28 cellular contexts compared by ENCODE assay signal in genomic region chr5:138182808-138183207, GRCh38. TPM values are rescaled to one million over a fixed set of nuclear protein-coding genes. Genes with fewer than 3 reads are reported as not detected.
"Had no signal": no experiment of that assay in that cellular context is flagged by ENCODE, and none has a peak within 500 bp of the region (broad histone marks: within the 10 kb centered on the region; RNA-seq: fewer than 3 reads in every experiment).

No MANE protein-coding gene starts in this region.

- H3K27me3 Mint-ChIP-seq: progenitor cell of endocrine pancreas; stimulated activated naive B cell treated with anti-CD40 and anti-IgM and Interleukin-4, amounts not matched to agents 10 μg/mL and 1 μg/mL and 100 μg/mL, for 72 hours; stimulated activated naive CD8-positive, alpha-beta T cell treated with anti-CD3 and anti-CD28 coated beads, Interleukin-15, Interleukin-2, amounts not matched to agents 100 ng/mL and 50 ng/mL, for 24 hours had no signal

- H3K4me3 ChIP-seq: neural progenitor cell, ovary, psoas muscle, right lobe of liver, sigmoid colon, stomach, thoracic aorta, thyroid gland, tibial nerve, upper lobe of left lung, vagina had no signal

- H3K36me3 Mint-ChIP-seq: natural killer cell had no signal

- H3K27ac Mint-ChIP-seq: natural killer cell; nephron; neural progenitor cell; progenitor cell of endocrine pancreas; stimulated activated effector memory CD8-positive, alpha-beta T cell treated with anti-CD3 and anti-CD28 coated beads, Interleukin-12 subunit alpha, Interleukin-12 subunit beta, amount 100 ng/mL, for 72 hours; stimulated activated naive B cell treated with anti-CD40 and anti-IgM and Interleukin-4, amounts not matched to agents 10 μg/mL and 1 μg/mL and 100 μg/mL, for 72 hours; stimulated activated naive CD8-positive, alpha-beta T cell treated with anti-CD3 and anti-CD28 coated beads, Interleukin-15, Interleukin-2, amounts not matched to agents 100 ng/mL and 50 ng/mL, for 24 hours had no signal

- H3K27ac ChIP-seq: neural progenitor cell, ovary, parathyroid adenoma, psoas muscle, right lobe of liver, sigmoid colon, stomach, thoracic aorta, thyroid gland, tibial nerve, upper lobe of left lung, vagina had no signal

- H3K4me3 Mint-ChIP-seq: natural killer cell; nephron; neural progenitor cell; stimulated activated effector memory CD8-positive, alpha-beta T cell treated with anti-CD3 and anti-CD28 coated beads, Interleukin-12 subunit alpha, Interleukin-12 subunit beta, amount 100 ng/mL, for 72 hours; stimulated activated naive B cell treated with anti-CD40 and anti-IgM and Interleukin-4, amounts not matched to agents 10 μg/mL and 1 μg/mL and 100 μg/mL, for 72 hours; stimulated activated naive CD8-positive, alpha-beta T cell treated with anti-CD3 and anti-CD28 coated beads, Interleukin-15, Interleukin-2, amounts not matched to agents 100 ng/mL and 50 ng/mL, for 24 hours had no signal

- DNase-seq: natural killer cell; occipital lobe; ovary; posterior cingulate gyrus; psoas muscle; right lobe of liver; sigmoid colon; small intestine; stimulated activated CD4-positive, alpha-beta T cell treated with anti-CD3 and anti-CD28 coated beads, Interleukin-15, amount 100 ng/mL, for 24 hours; stimulated activated CD4-positive, alpha-beta T cell treated with anti-CD3 and anti-CD28 coated beads, Interleukin-2, amount 100 ng/mL, for 24 hours; stimulated activated CD4-positive, alpha-beta T cell treated with anti-CD3 and anti-CD28 coated beads, Interleukin-2, amount 100 ng/mL, for 48 hours; stimulated activated CD4-positive, alpha-beta T cell treated with anti-CD3 and anti-CD28 coated beads, Interleukin-4, amount 100 ng/mL, for 24 hours; stimulated activated naive B cell treated with anti-CD40 and anti-IgM and Interleukin-4, amounts not matched to agents 10 μg/mL and 1 μg/mL and 100 μg/mL, for 72 hours; stimulated activated naive CD4-positive, alpha-beta T cell treated with Interleukin-2 at 50 U/mL for 16 hours; stomach; thyroid gland; trophoblast cell; upper lobe of left lung had no signal

- H3K4me1 ChIP-seq: parathyroid adenoma had no signal

- H3K36me3 ChIP-seq: ovary had no signal

- H3K27me3 ChIP-seq: neural progenitor cell, ovary, right lobe of liver, sigmoid colon, stomach, thyroid gland, tibial nerve, upper lobe of left lung, vagina had no signal

- H3K9me3 ChIP-seq: ovary, psoas muscle, right lobe of liver, sigmoid colon, stomach, thoracic aorta, thyroid gland, tibial nerve, upper lobe of left lung, vagina had no signal

- ATAC-seq: natural killer cell; psoas muscle; right lobe of liver; stimulated activated effector memory CD8-positive, alpha-beta T cell treated with anti-CD3 and anti-CD28 coated beads, Interleukin-12 subunit alpha, Interleukin-12 subunit beta, amount 100 ng/mL, for 72 hours; stimulated activated naive B cell treated with anti-CD40 and anti-IgM and Interleukin-4, amounts not matched to agents 10 μg/mL and 1 μg/mL and 100 μg/mL, for 72 hours had no signal

- H3K4me1 Mint-ChIP-seq: natural killer cell; stimulated activated effector memory CD8-positive, alpha-beta T cell treated with anti-CD3 and anti-CD28 coated beads, Interleukin-12 subunit alpha, Interleukin-12 subunit beta, amount 100 ng/mL, for 72 hours had no signal

- H3K9me3 Mint-ChIP-seq: natural killer cell; nephron; neural progenitor cell; stimulated activated effector memory CD8-positive, alpha-beta T cell treated with anti-CD3 and anti-CD28 coated beads, Interleukin-12 subunit alpha, Interleukin-12 subunit beta, amount 100 ng/mL, for 72 hours; stimulated activated naive B cell treated with anti-CD40 and anti-IgM and Interleukin-4, amounts not matched to agents 10 μg/mL and 1 μg/mL and 100 μg/mL, for 72 hours; stimulated activated naive CD8-positive, alpha-beta T cell treated with anti-CD3 and anti-CD28 coated beads, Interleukin-15, Interleukin-2, amounts not matched to agents 100 ng/mL and 50 ng/mL, for 24 hours had no signal

RNA-seq across cellular contexts. Expression of gene NME5, which starts 43.6 kb away (rescaled TPM):
- total RNA-seq: natural killer cell, skeletal muscle tissue, vagina had no signal
